Comparison of ENCODE assay signal across 23 cellular contexts in the genomic region with DNA sequence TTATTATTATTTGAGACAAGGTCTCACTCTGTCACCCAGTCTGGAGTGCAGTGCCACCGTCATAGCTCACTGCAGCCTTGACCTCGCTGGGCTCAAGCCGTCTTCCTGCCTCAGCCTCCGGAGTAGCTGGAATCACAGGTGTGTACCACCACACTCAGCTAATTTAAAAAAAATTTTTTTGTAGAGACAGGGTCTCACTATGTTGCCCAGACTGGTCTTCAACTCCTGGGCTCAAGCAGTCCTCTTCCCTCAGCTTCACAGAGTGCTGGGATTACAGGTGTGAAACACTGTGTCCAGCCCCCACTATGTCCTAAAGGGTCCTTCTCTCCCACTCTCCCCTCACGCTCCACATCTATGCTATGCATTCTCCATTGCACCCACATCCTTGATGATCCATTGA.
"Had no signal": no experiment of that assay in that cellular context is flagged by ENCODE, and none has a peak within 500 bp of the region (broad histone marks: within the 10 kb centered on the region; RNA-seq: fewer than 3 reads in every experiment).

No MANE protein-coding gene starts in this region.

- H3K27ac Mint-ChIP-seq: activated naive CD4-positive, alpha-beta T cell treated with anti-CD3 and anti-CD28 coated beads, Interleukin-2, amount 10 ng/mL, durations not matched to agents 7 days and 5 days; endodermal cell; mesothelial cell of epicardium; T-helper 17 cell had no signal

- H3K9me3 Mint-ChIP-seq: activated naive CD4-positive, alpha-beta T cell treated with anti-CD3 and anti-CD28 coated beads, Interleukin-2, amount 10 ng/mL, durations not matched to agents 7 days and 5 days; endodermal cell; mesothelial cell of epicardium; neural crest cell had no signal

- H3K36me3 Mint-ChIP-seq: activated naive CD4-positive, alpha-beta T cell treated with anti-CD3 and anti-CD28 coated beads, Interleukin-2, amount 10 ng/mL, durations not matched to agents 7 days and 5 days; mesothelial cell of epicardium; naive B cell had no signal

- H3K4me3 Mint-ChIP-seq: activated naive CD4-positive, alpha-beta T cell treated with anti-CD3 and anti-CD28 coated beads, Interleukin-2, amount 10 ng/mL, durations not matched to agents 7 days and 5 days; endodermal cell; mesothelial cell of epicardium; neural crest cell; T-helper 17 cell had no signal

- DNase-seq: activated CD4-positive, alpha-beta T cell treated with anti-CD3 and anti-CD28 coated beads for 1 hour; activated CD4-positive, alpha-beta T cell treated with anti-CD3 and anti-CD28 coated beads, Interleukin-2, amount 50 U/mL, for 48 hours; activated CD8-positive, alpha-beta memory T cell treated with anti-CD3 and anti-CD28 coated beads for 24 hours; activated gamma-delta T cell; activated naive CD4-positive, alpha-beta T cell treated with anti-CD3 and anti-CD28 coated beads, Interleukin-2, amount 10 ng/mL, durations not matched to agents 7 days and 5 days; amygdala; central memory CD4-positive, alpha-beta T cell; endodermal cell; foreskin fibroblast; heart left ventricle; hypothalamus; naive B cell; occipital lobe; stimulated activated CD4-positive, alpha-beta T cell treated with anti-CD3 and anti-CD28 coated beads, Interleukin-1b, Interleukin-23, amount 100 ng/mL, for 48 hours; stimulated activated CD4-positive, alpha-beta T cell treated with anti-CD3 and anti-CD28 coated beads, Interleukin-4, amount 100 ng/mL, for 4 hours; stimulated activated CD8-positive, alpha-beta memory T cell treated with anti-CD3 and anti-CD28 coated beads, Interleukin-4, amount 100 ng/mL, for 48 hours; stimulated activated naive CD4-positive, alpha-beta T cell; T-helper 17 cell; T1000; WERI-Rb-1 had no signal

- H3K27me3 Mint-ChIP-seq: T-helper 17 cell had no signal

- ATAC-seq: esophagus mucosa, heart left ventricle, T-helper 17 cell had no signal
